Comparison of ENCODE assay signal across 1 cellular context in the genomic region with DNA sequence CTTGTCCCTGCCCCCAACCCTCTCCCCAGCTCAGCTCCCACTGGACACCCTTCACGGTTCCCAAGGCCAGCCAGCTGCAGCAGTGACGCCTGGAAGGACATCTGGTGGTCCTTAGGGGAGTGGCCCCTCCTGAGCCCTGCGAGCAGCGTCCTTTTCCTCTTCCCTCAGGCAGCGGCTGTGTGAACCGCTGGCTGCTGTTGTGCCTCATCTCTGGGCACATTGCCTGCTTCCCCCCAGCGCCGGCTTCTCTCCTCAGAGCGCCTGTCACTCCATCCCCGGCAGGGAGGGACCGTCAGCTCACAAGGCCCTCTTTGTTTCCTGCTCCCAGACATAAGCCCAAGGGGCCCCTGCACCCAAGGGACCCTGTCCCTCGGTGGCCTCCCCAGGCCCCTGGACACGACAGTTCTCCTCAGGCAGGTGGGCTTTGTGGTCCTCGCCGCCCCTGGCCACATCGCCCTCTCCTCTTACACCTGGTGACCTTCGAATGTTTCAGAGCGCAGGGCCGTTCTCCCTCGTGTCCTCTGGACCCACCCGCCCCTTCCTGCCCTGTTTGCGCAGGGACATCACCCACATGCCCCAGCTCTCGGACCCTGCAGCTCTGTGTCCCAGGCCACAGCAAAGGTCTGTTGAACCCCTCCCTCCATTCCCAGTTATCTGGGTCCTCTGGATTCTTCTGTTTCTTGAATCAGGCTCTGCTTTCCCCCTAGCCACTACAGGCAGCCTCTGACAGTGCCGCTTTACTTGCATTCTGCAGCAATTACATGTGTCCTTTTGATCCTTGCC.
TF ChIP-seq lines count a peak whose summit lies in the region.

No MANE protein-coding gene starts in this region.

TF ChIP-seq in HepG2, 621 proteins besides CTCF, POLR2A, EP300 and RAD21 (continued from another document and continues in another):
- TF ChIP-seq, protein P1, sequence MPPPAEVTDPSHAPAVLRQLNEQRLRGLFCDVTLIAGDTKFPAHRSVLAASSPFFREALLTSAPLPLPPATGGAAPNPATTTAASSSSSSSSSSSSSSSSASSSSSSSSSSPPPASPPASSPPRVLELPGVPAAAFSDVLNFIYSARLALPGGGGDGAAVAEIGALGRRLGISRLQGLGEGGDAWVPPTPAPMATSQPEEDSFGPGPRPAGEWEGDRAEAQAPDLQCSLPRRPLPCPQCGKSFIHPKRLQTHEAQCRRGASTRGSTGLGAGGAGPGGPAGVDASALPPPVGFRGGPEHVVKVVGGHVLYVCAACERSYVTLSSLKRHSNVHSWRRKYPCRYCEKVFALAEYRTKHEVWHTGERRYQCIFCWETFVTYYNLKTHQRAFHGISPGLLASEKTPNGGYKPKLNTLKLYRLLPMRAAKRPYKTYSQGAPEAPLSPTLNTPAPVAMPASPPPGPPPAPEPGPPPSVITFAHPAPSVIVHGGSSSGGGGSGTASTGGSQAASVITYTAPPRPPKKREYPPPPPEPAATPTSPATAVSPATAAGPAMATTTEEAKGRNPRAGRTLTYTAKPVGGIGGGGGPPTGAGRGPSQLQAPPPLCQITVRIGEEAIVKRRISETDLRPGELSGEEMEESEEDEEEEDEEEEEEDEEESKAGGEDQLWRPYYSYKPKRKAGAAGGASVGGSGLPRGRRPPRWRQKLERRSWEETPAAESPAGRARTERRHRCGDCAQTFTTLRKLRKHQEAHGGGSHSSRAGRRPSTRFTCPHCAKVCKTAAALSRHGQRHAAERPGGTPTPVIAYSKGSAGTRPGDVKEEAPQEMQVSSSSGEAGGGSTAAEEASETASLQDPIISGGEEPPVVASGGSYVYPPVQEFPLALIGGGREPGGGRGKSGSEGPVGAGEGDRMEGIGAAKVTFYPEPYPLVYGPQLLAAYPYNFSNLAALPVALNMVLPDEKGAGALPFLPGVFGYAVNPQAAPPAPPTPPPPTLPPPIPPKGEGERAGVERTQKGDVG (CRISPR knock-in tag; IDR thresholded peaks at IDR 0.05; ENCODE audit: borderline replicate concordance) = peak; percentile 83; the same call in 1 of the 2 replicates
- TF ChIP-seq RNF2 (conservative IDR thresholded peaks at IDR 0.05; ENCODE audit: low read depth) (no peak), ZNF205 (CRISPR knock-in tag; IDR thresholded peaks at IDR 0.05) (no peak; the same call in 1 of the 2 replicates), PCBP2 (optimal IDR thresholded peaks at IDR 0.05; ENCODE audit: low read depth, low read length, poor library complexity, severe bottlenecking) (no peak), FOXO1 (CRISPR knock-in tag; IDR thresholded peaks at IDR 0.05) (peak; percentile 20; the same call in 1 of the 2 replicates), TMF1 (CRISPR knock-in tag; IDR thresholded peaks at IDR 0.05; ENCODE audit: low read depth) (no peak), CREB1 (IDR thresholded peaks at IDR 0.05) (no peak), CREB1 (CRISPR knock-in tag; IDR thresholded peaks at IDR 0.05) (no peak), ZNF292 (CRISPR knock-in tag; IDR thresholded peaks at IDR 0.05; ENCODE audit: borderline replicate concordance, low read depth) (peak; percentile 92; the same call in 1 of the 2 replicates), NR2F1 (CRISPR knock-in tag; IDR thresholded peaks at IDR 0.05) (peak in 1 of 2 experiments; percentile 26; a peak in 2 of 4 replicates), MEIS2 (CRISPR knock-in tag; IDR thresholded peaks at IDR 0.05) (peak; percentile 63; the same call in 1 of the 2 replicates), ZFP62 (CRISPR knock-in tag; IDR thresholded peaks at IDR 0.05) (no peak), MIXL1 (CRISPR knock-in tag; IDR thresholded peaks at IDR 0.05) (peak; percentile 24; the same call in 1 of the 2 replicates), ZNF121 (CRISPR knock-in tag; IDR thresholded peaks at IDR 0.05) (0 out of 2 replicates have a peak, but pooled peaks have one; percentile 5), ZNF232 (CRISPR knock-in tag; IDR thresholded peaks at IDR 0.05; ENCODE audit: borderline replicate concordance) (peak; percentile 78; the same call in 1 of the 2 replicates), ZNF761 (CRISPR knock-in tag; conservative IDR thresholded peaks at IDR 0.05) (no peak; the same call in none of the 2 replicates), NFYB (CRISPR knock-in tag; IDR thresholded peaks at IDR 0.05) (peak; percentile 12; the same call in 1 of the 2 replicates), RFX1 (IDR thresholded peaks at IDR 0.05) (no peak), GPN1 (CRISPR knock-in tag; IDR thresholded peaks at IDR 0.05; ENCODE audit: borderline replicate concordance) (no peak), REPIN1 (CRISPR knock-in tag; IDR thresholded peaks at IDR 0.05; ENCODE audit: borderline replicate concordance, low read depth) (0 out of 2 replicates have a peak, but pooled peaks have one; percentile 26), ARHGAP35 (CRISPR knock-in tag; IDR thresholded peaks at IDR 0.05; ENCODE audit: borderline replicate concordance) (0 out of 2 replicates have a peak, but pooled peaks have one; percentile 29), FOXJ3 (CRISPR knock-in tag; IDR thresholded peaks at IDR 0.05; ENCODE audit: borderline replicate concordance) (peak; percentile 60; the same call in 1 of the 2 replicates)
- TF ChIP-seq, protein P2, sequence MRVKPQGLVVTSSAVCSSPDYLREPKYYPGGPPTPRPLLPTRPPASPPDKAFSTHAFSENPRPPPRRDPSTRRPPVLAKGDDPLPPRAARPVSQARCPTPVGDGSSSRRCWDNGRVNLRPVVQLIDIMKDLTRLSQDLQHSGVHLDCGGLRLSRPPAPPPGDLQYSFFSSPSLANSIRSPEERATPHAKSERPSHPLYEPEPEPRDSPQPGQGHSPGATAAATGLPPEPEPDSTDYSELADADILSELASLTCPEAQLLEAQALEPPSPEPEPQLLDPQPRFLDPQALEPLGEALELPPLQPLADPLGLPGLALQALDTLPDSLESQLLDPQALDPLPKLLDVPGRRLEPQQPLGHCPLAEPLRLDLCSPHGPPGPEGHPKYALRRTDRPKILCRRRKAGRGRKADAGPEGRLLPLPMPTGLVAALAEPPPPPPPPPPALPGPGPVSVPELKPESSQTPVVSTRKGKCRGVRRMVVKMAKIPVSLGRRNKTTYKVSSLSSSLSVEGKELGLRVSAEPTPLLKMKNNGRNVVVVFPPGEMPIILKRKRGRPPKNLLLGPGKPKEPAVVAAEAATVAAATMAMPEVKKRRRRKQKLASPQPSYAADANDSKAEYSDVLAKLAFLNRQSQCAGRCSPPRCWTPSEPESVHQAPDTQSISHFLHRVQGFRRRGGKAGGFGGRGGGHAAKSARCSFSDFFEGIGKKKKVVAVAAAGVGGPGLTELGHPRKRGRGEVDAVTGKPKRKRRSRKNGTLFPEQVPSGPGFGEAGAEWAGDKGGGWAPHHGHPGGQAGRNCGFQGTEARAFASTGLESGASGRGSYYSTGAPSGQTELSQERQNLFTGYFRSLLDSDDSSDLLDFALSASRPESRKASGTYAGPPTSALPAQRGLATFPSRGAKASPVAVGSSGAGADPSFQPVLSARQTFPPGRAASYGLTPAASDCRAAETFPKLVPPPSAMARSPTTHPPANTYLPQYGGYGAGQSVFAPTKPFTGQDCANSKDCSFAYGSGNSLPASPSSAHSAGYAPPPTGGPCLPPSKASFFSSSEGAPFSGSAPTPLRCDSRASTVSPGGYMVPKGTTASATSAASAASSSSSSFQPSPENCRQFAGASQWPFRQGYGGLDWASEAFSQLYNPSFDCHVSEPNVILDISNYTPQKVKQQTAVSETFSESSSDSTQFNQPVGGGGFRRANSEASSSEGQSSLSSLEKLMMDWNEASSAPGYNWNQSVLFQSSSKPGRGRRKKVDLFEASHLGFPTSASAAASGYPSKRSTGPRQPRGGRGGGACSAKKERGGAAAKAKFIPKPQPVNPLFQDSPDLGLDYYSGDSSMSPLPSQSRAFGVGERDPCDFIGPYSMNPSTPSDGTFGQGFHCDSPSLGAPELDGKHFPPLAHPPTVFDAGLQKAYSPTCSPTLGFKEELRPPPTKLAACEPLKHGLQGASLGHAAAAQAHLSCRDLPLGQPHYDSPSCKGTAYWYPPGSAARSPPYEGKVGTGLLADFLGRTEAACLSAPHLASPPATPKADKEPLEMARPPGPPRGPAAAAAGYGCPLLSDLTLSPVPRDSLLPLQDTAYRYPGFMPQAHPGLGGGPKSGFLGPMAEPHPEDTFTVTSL (CRISPR knock-in tag; IDR thresholded peaks at IDR 0.05; ENCODE audit: borderline replicate concordance) = peak; percentile 13; the same call in 1 of the 2 replicates
- TF ChIP-seq, protein P3, sequence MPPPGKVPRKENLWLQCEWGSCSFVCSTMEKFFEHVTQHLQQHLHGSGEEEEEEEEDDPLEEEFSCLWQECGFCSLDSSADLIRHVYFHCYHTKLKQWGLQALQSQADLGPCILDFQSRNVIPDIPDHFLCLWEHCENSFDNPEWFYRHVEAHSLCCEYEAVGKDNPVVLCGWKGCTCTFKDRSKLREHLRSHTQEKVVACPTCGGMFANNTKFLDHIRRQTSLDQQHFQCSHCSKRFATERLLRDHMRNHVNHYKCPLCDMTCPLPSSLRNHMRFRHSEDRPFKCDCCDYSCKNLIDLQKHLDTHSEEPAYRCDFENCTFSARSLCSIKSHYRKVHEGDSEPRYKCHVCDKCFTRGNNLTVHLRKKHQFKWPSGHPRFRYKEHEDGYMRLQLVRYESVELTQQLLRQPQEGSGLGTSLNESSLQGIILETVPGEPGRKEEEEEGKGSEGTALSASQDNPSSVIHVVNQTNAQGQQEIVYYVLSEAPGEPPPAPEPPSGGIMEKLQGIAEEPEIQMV (CRISPR knock-in tag; IDR thresholded peaks at IDR 0.05; ENCODE audit: low read depth) = peak; percentile 91
- TF ChIP-seq, protein P4, sequence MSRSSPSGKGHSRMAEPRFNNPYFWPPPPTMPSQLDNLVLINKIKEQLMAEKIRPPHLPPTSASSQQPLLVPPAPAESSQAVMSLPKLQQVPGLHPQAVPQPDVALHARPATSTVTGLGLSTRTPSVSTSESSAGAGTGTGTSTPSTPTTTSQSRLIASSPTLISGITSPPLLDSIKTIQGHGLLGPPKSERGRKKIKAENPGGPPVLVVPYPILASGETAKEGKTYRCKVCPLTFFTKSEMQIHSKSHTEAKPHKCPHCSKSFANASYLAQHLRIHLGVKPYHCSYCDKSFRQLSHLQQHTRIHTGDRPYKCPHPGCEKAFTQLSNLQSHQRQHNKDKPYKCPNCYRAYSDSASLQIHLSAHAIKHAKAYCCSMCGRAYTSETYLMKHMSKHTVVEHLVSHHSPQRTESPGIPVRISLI (CRISPR knock-in tag; IDR thresholded peaks at IDR 0.05; ENCODE audit: borderline replicate concordance) = peak; percentile 18; the same call in 1 of the 2 replicates
- TF ChIP-seq, protein P5, sequence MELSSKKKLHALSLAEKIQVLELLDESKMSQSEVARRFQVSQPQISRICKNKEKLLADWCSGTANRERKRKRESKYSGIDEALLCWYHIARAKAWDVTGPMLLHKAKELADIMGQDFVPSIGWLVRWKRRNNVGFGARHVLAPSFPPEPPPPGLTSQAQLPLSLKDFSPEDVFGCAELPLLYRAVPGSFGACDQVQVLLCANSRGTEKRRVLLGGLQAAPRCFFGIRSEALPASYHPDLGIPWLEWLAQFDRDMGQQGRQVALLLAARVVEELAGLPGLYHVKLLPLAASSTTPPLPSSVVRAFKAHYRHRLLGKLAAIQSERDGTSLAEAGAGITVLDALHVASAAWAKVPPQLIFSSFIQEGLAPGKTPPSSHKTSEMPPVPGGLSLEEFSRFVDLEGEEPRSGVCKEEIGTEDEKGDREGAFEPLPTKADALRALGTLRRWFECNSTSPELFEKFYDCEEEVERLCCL (CRISPR knock-in tag; IDR thresholded peaks at IDR 0.05; ENCODE audit: borderline replicate concordance) = no peak
- TF ChIP-seq, protein P6, sequence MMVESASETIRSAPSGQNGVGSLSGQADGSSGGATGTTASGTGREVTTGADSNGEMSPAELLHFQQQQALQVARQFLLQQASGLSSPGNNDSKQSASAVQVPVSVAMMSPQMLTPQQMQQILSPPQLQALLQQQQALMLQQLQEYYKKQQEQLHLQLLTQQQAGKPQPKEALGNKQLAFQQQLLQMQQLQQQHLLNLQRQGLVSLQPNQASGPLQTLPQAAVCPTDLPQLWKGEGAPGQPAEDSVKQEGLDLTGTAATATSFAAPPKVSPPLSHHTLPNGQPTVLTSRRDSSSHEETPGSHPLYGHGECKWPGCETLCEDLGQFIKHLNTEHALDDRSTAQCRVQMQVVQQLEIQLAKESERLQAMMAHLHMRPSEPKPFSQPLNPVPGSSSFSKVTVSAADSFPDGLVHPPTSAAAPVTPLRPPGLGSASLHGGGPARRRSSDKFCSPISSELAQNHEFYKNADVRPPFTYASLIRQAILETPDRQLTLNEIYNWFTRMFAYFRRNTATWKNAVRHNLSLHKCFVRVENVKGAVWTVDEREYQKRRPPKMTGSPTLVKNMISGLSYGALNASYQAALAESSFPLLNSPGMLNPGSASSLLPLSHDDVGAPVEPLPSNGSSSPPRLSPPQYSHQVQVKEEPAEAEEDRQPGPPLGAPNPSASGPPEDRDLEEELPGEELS (CRISPR knock-in tag; IDR thresholded peaks at IDR 0.05) = peak; percentile 77
- TF ChIP-seq, protein P7, sequence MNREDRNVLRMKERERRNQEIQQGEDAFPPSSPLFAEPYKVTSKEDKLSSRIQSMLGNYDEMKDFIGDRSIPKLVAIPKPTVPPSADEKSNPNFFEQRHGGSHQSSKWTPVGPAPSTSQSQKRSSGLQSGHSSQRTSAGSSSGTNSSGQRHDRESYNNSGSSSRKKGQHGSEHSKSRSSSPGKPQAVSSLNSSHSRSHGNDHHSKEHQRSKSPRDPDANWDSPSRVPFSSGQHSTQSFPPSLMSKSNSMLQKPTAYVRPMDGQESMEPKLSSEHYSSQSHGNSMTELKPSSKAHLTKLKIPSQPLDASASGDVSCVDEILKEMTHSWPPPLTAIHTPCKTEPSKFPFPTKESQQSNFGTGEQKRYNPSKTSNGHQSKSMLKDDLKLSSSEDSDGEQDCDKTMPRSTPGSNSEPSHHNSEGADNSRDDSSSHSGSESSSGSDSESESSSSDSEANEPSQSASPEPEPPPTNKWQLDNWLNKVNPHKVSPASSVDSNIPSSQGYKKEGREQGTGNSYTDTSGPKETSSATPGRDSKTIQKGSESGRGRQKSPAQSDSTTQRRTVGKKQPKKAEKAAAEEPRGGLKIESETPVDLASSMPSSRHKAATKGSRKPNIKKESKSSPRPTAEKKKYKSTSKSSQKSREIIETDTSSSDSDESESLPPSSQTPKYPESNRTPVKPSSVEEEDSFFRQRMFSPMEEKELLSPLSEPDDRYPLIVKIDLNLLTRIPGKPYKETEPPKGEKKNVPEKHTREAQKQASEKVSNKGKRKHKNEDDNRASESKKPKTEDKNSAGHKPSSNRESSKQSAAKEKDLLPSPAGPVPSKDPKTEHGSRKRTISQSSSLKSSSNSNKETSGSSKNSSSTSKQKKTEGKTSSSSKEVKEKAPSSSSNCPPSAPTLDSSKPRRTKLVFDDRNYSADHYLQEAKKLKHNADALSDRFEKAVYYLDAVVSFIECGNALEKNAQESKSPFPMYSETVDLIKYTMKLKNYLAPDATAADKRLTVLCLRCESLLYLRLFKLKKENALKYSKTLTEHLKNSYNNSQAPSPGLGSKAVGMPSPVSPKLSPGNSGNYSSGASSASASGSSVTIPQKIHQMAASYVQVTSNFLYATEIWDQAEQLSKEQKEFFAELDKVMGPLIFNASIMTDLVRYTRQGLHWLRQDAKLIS (CRISPR knock-in tag; IDR thresholded peaks at IDR 0.05) = no peak
